13 cellular contexts compared by ENCODE assay signal in genomic region chr12:130513572-130513971, GRCh38.
A peak's percentile ranks its signal among the peaks of the same experiment; 100 is the strongest.
DNase-seq lines count a peak whose midpoint lies in the region; ATAC-seq and TF ChIP-seq lines count a peak whose summit lies in the region.
"Had no signal": no experiment of that assay in that cellular context is flagged by ENCODE, and none has a peak within 500 bp of the region (broad histone marks: within the 10 kb centered on the region; RNA-seq: fewer than 3 reads in every experiment).

No MANE protein-coding gene starts in this region.

- peaks cover 25% of the 10 kb centered on the region for H3K4me1 Mint-ChIP-seq in brain
- H3K4me1 Mint-ChIP-seq: CD4-positive, alpha-beta memory T cell had no signal

- no peak overlapping the region for H4K5ac ChIP-seq in IMR-90 (ENCODE audit: low read depth, low read length)

- no peak overlapping the region for H3K9ac ChIP-seq in IMR-90 (ENCODE audit: low read depth, low read length)
- H3K9ac ChIP-seq: GM23248 had no signal

- no peak overlapping the region for H4K91ac ChIP-seq in IMR-90 (ENCODE audit: insufficient read depth, low read depth, low read length)

- 29% methylated on average over 1 of the region's 2 CpGs; no CpG with 5 or more reads in 1 of the 2 experiments for WGBS in IMR-90 (ENCODE audit: extremely low coverage in 2 of 2, insufficient read length in 1 of 2), 2 experiments
- WGBS in ovary, 3 donors: 68 to 83% (median 71%) methylated on average over 2 of the region's 2 CpGs

- H3K36me3 Mint-ChIP-seq in brain: peaks cover 28% of the 10 kb centered on the region
- H3K36me3 Mint-ChIP-seq: CD4-positive, alpha-beta memory T cell had no signal

- intact Hi-C loops in IMR-90 (cut with micrococcal nuclease): no loop called here
- intact Hi-C loops in ovary (cut with DNase I): no loop called here

- no peak overlapping the region for H3K4me2 ChIP-seq in IMR-90 (ENCODE audit: low read depth, low read length)

- POLR2A ChIA-PET in IMR-90 (lab: Charles Lee; ENCODE audit: unreplicated experiment): no interaction called here

- BruUV-seq in IMR-90 (replicated peaks; lab: Mats Ljungman, UMichigan): no TSS peak

- TF ChIP-seq CTCF in IMR-90 (conservative IDR thresholded peaks at IDR 0.05; ENCODE audit: low read depth, low read length) (no peak), brain (conservative IDR thresholded peaks at IDR 0.05) (no peak), ovary (IDR thresholded peaks at IDR 0.05) (no peak)

- no peak for TF ChIP-seq RAD21 in IMR-90 (IDR thresholded peaks at IDR 0.05; ENCODE audit: low read length)

- in situ Hi-C loops in IMR-90 (cut with MboI; ENCODE audit: low sequenced_read_pairs): no loop called here

- no peaks in the 10 kb centered on the region for H3K27me3 Mint-ChIP-seq in brain

- H3K56ac ChIP-seq in IMR-90 (ENCODE audit: extremely low read depth, insufficient read depth, low read length): no peak overlapping the region

- no peak overlapping the region for H2AK5ac ChIP-seq in IMR-90 (ENCODE audit: low read depth, low read length)

- no peaks in the 10 kb centered on the region for H3K9me1 ChIP-seq in IMR-90 (ENCODE audit: insufficient read depth, low read length)

- dilution Hi-C loops in IMR-90 (cut with HindIII; ENCODE audit: low sequenced_read_pairs, unreplicated experiment): no loop called here

- H3K14ac ChIP-seq in IMR-90 (replicated peaks; ENCODE audit: low read depth, low read length): no peak overlapping the region

- TF ChIP-seq EP300 in ovary (IDR thresholded peaks at IDR 0.05): no peak

- DNase-seq in IMR-90: no peak
- peak; percentile 19 for DNase-seq in inferior parietal cortex (ENCODE audit: extremely low spot score)
- no peak for DNase-seq in ovary
- DNase-seq in OCI-M2 (lab: John Stamatoyannopoulos, UW; ENCODE audit: unreplicated experiment): no peak
- DNase-seq in NCI-H748 treated with DMSO at 0.1 percent for 48 hours (lab: John Stamatoyannopoulos, UW): no peak
- DNase-seq in NCI-H187 (lab: John Stamatoyannopoulos, UW): no peak
- DNase-seq: BE2C; CD4-positive, alpha-beta memory T cell; DMS79; GM23248 had no signal

- no peaks in the 10 kb centered on the region for H3K27me3 ChIP-seq in IMR-90 (ENCODE audit: control insufficient read depth, insufficient read depth, low read length)
- H3K27me3 ChIP-seq in ovary: no peaks in the 10 kb centered on the region
- H3K27me3 ChIP-seq: BE2C had no signal

- H4K20me1 ChIP-seq in IMR-90 (ENCODE audit: insufficient read depth, low read length): no peaks in the 10 kb centered on the region

- H3K18ac ChIP-seq in IMR-90 (ENCODE audit: low read depth, low read length): no peak overlapping the region

- H4K8ac ChIP-seq in IMR-90 (ENCODE audit: low read depth in 2 of 2, low read length in 2 of 2): no peak overlapping the region

- CTCF ChIA-PET in IMR-90 (lab: Yijun Ruan, JAX): no interaction called here

- H2BK5ac ChIP-seq in IMR-90 (ENCODE audit: low read depth, low read length, poor library complexity, severe bottlenecking): no peak overlapping the region

- no peaks in the 10 kb centered on the region for H3K79me1 ChIP-seq in IMR-90 (ENCODE audit: low read depth in 1 of 2, low read length in 2 of 2)

- H2AK9ac ChIP-seq in IMR-90 (replicated peaks; ENCODE audit: low read depth, low read length, poor library complexity): no peak overlapping the region

- H2AFZ ChIP-seq in IMR-90 (replicated peaks; ENCODE audit: low read length, poor library complexity): no peak overlapping the region
- H2AFZ ChIP-seq: GM23248 had no signal

- no peak overlapping the region for H3K23ac ChIP-seq in IMR-90 (ENCODE audit: low read depth, low read length)

- H3K9me3 Mint-ChIP-seq in brain: peaks cover 3 to 86% (median 18%) of the 10 kb centered on the region in 5 experiments

- no peak overlapping the region for H3K27ac ChIP-seq in IMR-90 (ENCODE audit: insufficient read depth, low read length)
- no peak overlapping the region for H3K27ac ChIP-seq in ovary
- H3K27ac ChIP-seq: C4-2B, GM23248 had no signal

- ATAC-seq in IMR-90 (ENCODE audit: low read depth): no peak
- ATAC-seq: GM12878 had no signal

- H3K4me1 ChIP-seq in IMR-90 (ENCODE audit: control insufficient read depth, insufficient read depth, low read length): no peaks in the 10 kb centered on the region
- H3K4me1 ChIP-seq in ovary (ENCODE audit: insufficient read depth): no peaks in the 10 kb centered on the region
- H3K4me1 ChIP-seq: BE2C had no signal

- H2BK15ac ChIP-seq in IMR-90 (ENCODE audit: low read depth, low read length): no peak overlapping the region

- H3K9me3 ChIP-seq in IMR-90 (ENCODE audit: control insufficient read depth, insufficient read depth, low read length) (peaks cover 39% of the 10 kb centered on the region), ovary (no peaks in the 10 kb centered on the region)
- H3K9me3 ChIP-seq: BE2C had no signal

- no peak for TF ChIP-seq POLR2A in IMR-90 (IDR thresholded peaks at IDR 0.05; ENCODE audit: low read depth, low read length)
- no peak for TF ChIP-seq POLR2A in ovary (IDR thresholded peaks at IDR 0.05)

- no peak overlapping the region for H2BK120ac ChIP-seq in IMR-90 (ENCODE audit: low read depth, low read length)

- H3K4ac ChIP-seq in IMR-90 (ENCODE audit: low read depth, low read length): no peak overlapping the region

- H3K27ac Mint-ChIP-seq in brain: peak overlapping the region in 3 of 5 experiments; percentile 33 to 88 (median 67)
- H3K27ac Mint-ChIP-seq: CD4-positive, alpha-beta memory T cell had no signal

- no peak overlapping the region for H3K4me3 ChIP-seq in IMR-90 (ENCODE audit: insufficient read depth, low read depth, low read length)
- no peak overlapping the region for H3K4me3 ChIP-seq in ovary
- H3K4me3 ChIP-seq: GM12878, GM23248 had no signal

- no peak overlapping the region for H2BK20ac ChIP-seq in IMR-90 (ENCODE audit: low read depth, low read length)

- no peaks in the 10 kb centered on the region for H3K36me3 ChIP-seq in IMR-90 (ENCODE audit: control insufficient read depth, insufficient read depth, low read length)
- H3K36me3 ChIP-seq in ovary: no peaks in the 10 kb centered on the region

- no peak overlapping the region for H3K4me3 Mint-ChIP-seq in brain
- H3K4me3 Mint-ChIP-seq: CD4-positive, alpha-beta memory T cell had no signal

TF ChIP-seq in IMR-90, 13 proteins besides CTCF, POLR2A, EP300 and RAD21:
- TF ChIP-seq BHLHE40 (IDR thresholded peaks at IDR 0.05; ENCODE audit: low read depth, low read length) (no peak), MAFK (IDR thresholded peaks at IDR 0.05; ENCODE audit: low read depth, low read length) (peak; percentile 94)
